Comparison of ENCODE assay signal across 8 cellular contexts in the genomic region with DNA sequence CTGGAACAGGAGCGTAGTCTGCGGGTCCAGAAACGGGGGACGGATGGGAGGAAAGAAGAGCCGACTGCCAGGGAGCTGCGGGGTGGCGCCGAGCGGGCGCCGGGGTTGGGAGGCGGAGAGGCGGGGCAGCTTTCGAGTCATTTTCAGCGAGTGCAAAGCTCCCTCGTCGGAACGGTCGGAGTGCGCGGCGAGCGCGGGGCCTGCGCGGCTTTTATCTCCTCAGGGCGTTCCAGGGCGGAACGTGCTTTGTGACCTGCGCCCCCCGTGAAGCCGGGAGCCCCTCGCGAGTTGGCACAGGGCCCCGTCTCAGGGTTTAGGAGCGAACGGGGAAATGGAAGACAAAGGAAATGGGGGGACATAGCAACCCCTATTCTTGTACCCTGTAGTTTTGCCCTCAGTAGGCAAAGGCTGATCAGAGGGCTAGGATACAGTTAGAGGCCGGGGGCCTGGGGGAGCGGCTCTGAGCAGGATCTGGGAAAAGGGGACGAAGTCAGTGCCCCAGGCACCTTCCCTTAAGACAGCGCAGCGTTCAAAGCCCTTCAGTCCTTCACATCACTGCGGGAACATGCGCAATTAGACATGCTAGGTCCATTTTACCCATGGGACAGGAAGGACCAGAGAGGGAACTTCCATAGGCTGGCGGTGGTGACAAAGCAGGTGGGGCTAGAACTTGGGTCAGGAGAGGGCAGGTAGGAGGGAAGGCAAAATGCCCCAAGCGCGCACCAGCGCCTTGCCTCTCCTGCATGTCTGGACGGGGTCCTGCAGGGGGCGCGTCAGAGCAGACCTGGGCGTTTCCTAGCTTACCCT.
DNase-seq lines count a peak whose midpoint lies in the region; ATAC-seq, FAIRE-seq and TF ChIP-seq lines count a peak whose summit lies in the region.

No MANE protein-coding gene starts in this region.

- H3K9me3 Mint-ChIP-seq in endodermal cell (no peaks in the 10 kb centered on the region), naive B cell (peaks cover 0 to 2% (median 0%) of the 10 kb centered on the region in 7 donors)
- peaks cover 0 to 6% of the 10 kb centered on the region in 2 donors for H3K9me3 Mint-ChIP-seq in stimulated activated naive CD8-positive, alpha-beta T cell treated with anti-CD3 and anti-CD28 coated beads, Interleukin-15, amount 100 ng/mL, for 72 hours

- 32 to 40% methylated on average over 27 to 52 of the region's 52 CpGs for WGBS in endodermal cell (ENCODE audit: insufficient coverage in 1 of 2, insufficient read length in 1 of 2), 2 experiments

- H3K27me3 ChIP-seq in endodermal cell (ENCODE audit: control insufficient read depth, insufficient read depth, low read length, poor library complexity, severe bottlenecking): peaks cover 25% of the 10 kb centered on the region

- H3K4me1 Mint-ChIP-seq in endodermal cell: peaks cover 12% of the 10 kb centered on the region
- H3K4me1 Mint-ChIP-seq in naive B cell: peaks cover 9 to 11% (median 10%) of the 10 kb centered on the region in 3 donors
- H3K4me1 Mint-ChIP-seq in stimulated activated naive CD8-positive, alpha-beta T cell treated with anti-CD3 and anti-CD28 coated beads, Interleukin-15, amount 100 ng/mL, for 72 hours: peaks cover 43% of the 10 kb centered on the region

- peaks cover 5% of the 10 kb centered on the region for H3K9me3 ChIP-seq in endodermal cell (ENCODE audit: control insufficient read depth, low read length)

- H3K36me3 ChIP-seq in endodermal cell (ENCODE audit: control insufficient read depth, insufficient read depth, low read length): no peaks in the 10 kb centered on the region

- peak; percentile 24 for DNase-seq in COLO829 (ENCODE audit: low spot score)
- DNase-seq in activated CD4-positive, alpha-beta T cell treated with anti-CD3 and anti-CD28 coated beads, Interleukin-2, amount 50 U/mL, for 48 hours: peak; percentile 77 to 80
- DNase-seq in endodermal cell: peak; percentile 88
- DNase-seq in naive B cell: peak; percentile 26
- DNase-seq in stimulated activated naive CD8-positive, alpha-beta T cell treated with anti-CD3 and anti-CD28 coated beads, Interleukin-15, amount 100 ng/mL, for 72 hours: peak; percentile 61 to 72
- DNase-seq in HTR-8/SVneo (ENCODE audit: insufficient read length, low spot score): no peak

- no peaks in the 10 kb centered on the region for H3K4me1 ChIP-seq in endodermal cell (ENCODE audit: control insufficient read depth, insufficient read depth, low read length)

- H3K4me3 Mint-ChIP-seq in endodermal cell (peak overlapping the region; percentile 57), naive B cell (peak overlapping the region; percentile 4 to 90 (median 86))
- peak overlapping the region; percentile 77 to 89 for H3K4me3 Mint-ChIP-seq in stimulated activated naive CD8-positive, alpha-beta T cell treated with anti-CD3 and anti-CD28 coated beads, Interleukin-15, amount 100 ng/mL, for 72 hours

- no peak overlapping the region for H3K9ac ChIP-seq in endodermal cell (ENCODE audit: extremely low read depth, low read length, poor library complexity, severe bottlenecking)

- H3K4me3 ChIP-seq in endodermal cell (ENCODE audit: low read length): no peak overlapping the region

- H3K27ac ChIP-seq in endodermal cell (ENCODE audit: low read depth, low read length): no peak overlapping the region

- no peak overlapping the region for H3K27ac Mint-ChIP-seq in endodermal cell
- H3K27ac Mint-ChIP-seq in naive B cell: peak overlapping the region in 1 of 6 donors; percentile 91
- H3K27ac Mint-ChIP-seq in stimulated activated naive CD8-positive, alpha-beta T cell treated with anti-CD3 and anti-CD28 coated beads, Interleukin-15, amount 100 ng/mL, for 72 hours: peak overlapping the region; percentile 90 to 96

- no peak for FAIRE-seq in HTR-8/SVneo (lab: Jason Lieb, UNC)

- H3K27me3 Mint-ChIP-seq in endodermal cell (ENCODE audit: insufficient read depth) (peaks cover 39% of the 10 kb centered on the region), naive B cell (peaks cover 34 to 58% (median 42%) of the 10 kb centered on the region in 3 donors)
- H3K27me3 Mint-ChIP-seq in stimulated activated naive CD8-positive, alpha-beta T cell treated with anti-CD3 and anti-CD28 coated beads, Interleukin-15, amount 100 ng/mL, for 72 hours: peaks cover 20% of the 10 kb centered on the region

- peak; percentile 61 for ATAC-seq in HG03103 (IDR thresholded peaks at IDR 0.05; ENCODE audit: low read depth, unreplicated experiment)
- peak; percentile 64 to 81 for ATAC-seq in naive B cell (ENCODE audit: low read depth in 2 of 2)
- ATAC-seq in stimulated activated naive CD8-positive, alpha-beta T cell treated with anti-CD3 and anti-CD28 coated beads, Interleukin-15, amount 100 ng/mL, for 72 hours: peak; percentile 54
- ATAC-seq in GM21825 (IDR thresholded peaks at IDR 0.05; ENCODE audit: unreplicated experiment): no peak

- TF ChIP-seq CTCF in endodermal cell (conservative IDR thresholded peaks at IDR 0.05): peak; percentile 95

- H3K36me3 Mint-ChIP-seq in endodermal cell (ENCODE audit: low read depth) (no peaks in the 10 kb centered on the region), naive B cell (no peaks in the 10 kb centered on the region)
